Comparison of ENCODE assay signal across 10 cellular contexts in genomic region chr5:176541338-176542134, GRCh38. TPM values are rescaled to one million over a fixed set of nuclear protein-coding genes. Genes with fewer than 3 reads are reported as not detected.
DNase-seq lines count a peak whose midpoint lies in the region; ATAC-seq, FAIRE-seq and TF ChIP-seq lines count a peak whose summit lies in the region.
"Had no signal": no experiment of that assay in that cellular context is flagged by ENCODE, and none has a peak within 500 bp of the region (broad histone marks: within the 10 kb centered on the region; RNA-seq: fewer than 3 reads in every experiment).

No MANE protein-coding gene starts in this region.

- ATAC-seq in GM19452 (IDR thresholded peaks at IDR 0.05; ENCODE audit: unreplicated experiment) (no peak), GM21515 (IDR thresholded peaks at IDR 0.05; ENCODE audit: unreplicated experiment) (no peak)

- H3K36me3 ChIP-seq in esophagus (ENCODE audit: control insufficient read depth in 2 of 2, insufficient read depth in 2 of 2, low read length in 1 of 2) = no peaks in the 10 kb centered on the region

- DNase-seq in GDM1 (lab: John Stamatoyannopoulos, UW) (peak; percentile 85), NAMALWA (ENCODE audit: low spot score) (peak; percentile 42), neural crest cell (ENCODE audit: low read depth, low spot score) (no peak), D721Med (ENCODE audit: insufficient read length, low spot score) (no peak)
- peak; percentile 57 for DNase-seq in activated CD4-positive, alpha-beta T cell treated with anti-CD3 and anti-CD28 coated beads, Interleukin-2, amount 50 U/mL, for 1 hour

- peak overlapping the region; percentile 85 for H3K4me3 Mint-ChIP-seq in neural crest cell

- H3K9me3 ChIP-seq in esophagus (ENCODE audit: control insufficient read depth in 2 of 2, insufficient read depth in 1 of 2, low read depth in 1 of 2, low read length in 1 of 2) = no peaks in the 10 kb centered on the region

- H3K36me3 Mint-ChIP-seq in neural crest cell (ENCODE audit: low read depth) = no peaks in the 10 kb centered on the region

- TF ChIP-seq CTCF in neural crest cell (conservative IDR thresholded peaks at IDR 0.05) (no peak), D721Med (IDR thresholded peaks at IDR 0.05; ENCODE audit: insufficient read depth, missing control alignments) (no peak)

- peaks cover 0 to 25% of the 10 kb centered on the region in 2 donors for H3K4me1 ChIP-seq in esophagus (ENCODE audit: control insufficient read depth in 2 of 2, insufficient read depth in 2 of 2, low read length in 1 of 2)

- WGBS in esophagus, 2 donors = 36 to 48% methylated on average over 11 to 12 of the region's 12 CpGs

- peaks cover 31% of the 10 kb centered on the region for H3K4me1 Mint-ChIP-seq in neural crest cell

- FAIRE-seq in D721Med (lab: Jason Lieb, UNC) = no peak

- no peaks in the 10 kb centered on the region for H3K27me3 ChIP-seq in esophagus (ENCODE audit: control insufficient read depth in 1 of 2, insufficient read depth in 2 of 2, low read length in 2 of 2)

- H3K27ac ChIP-seq in esophagus (ENCODE audit: low read depth in 2 of 2, low read length in 1 of 2) = peak overlapping the region; percentile 96 to 98

- H3K9me3 Mint-ChIP-seq in neural crest cell = no peaks in the 10 kb centered on the region

- H3K27me3 Mint-ChIP-seq in neural crest cell (ENCODE audit: low read depth) = peaks cover 49% of the 10 kb centered on the region

- H3K4me3 ChIP-seq in esophagus (ENCODE audit: low read depth in 1 of 2, low read length in 2 of 2) = no peak overlapping the region

- H3K27ac Mint-ChIP-seq in neural crest cell (ENCODE audit: unreplicated experiment) = no peak overlapping the region

RNA-seq across cellular contexts. Expression of gene RNF44, which starts 4.3 kb away (rescaled TPM):
- polyA plus RNA-seq in esophagus = 10 to 100 TPM; 12.9 to 24.0 TPM
- 93.8 and 97.1 TPM in 2 replicates for total RNA-seq in neural crest cell

RNA-seq across cellular contexts. Expression of gene CDHR2, which starts 7.6 kb away (rescaled TPM):
- under 1 TPM; 0.01 to 0.08 TPM for polyA plus RNA-seq in esophagus
- total RNA-seq in neural crest cell = not detected in 2 replicates
- total RNA-seq: LHCN-M2, myocyte had no signal

Comparison
In these comparisons a context has a peak if more than half of its experiments do, and no peak if none do; other contexts are left out.
1. DNase-seq: peak in GDM1 (single experiment), NAMALWA (single experiment) and activated CD4-positive, alpha-beta T cell treated with anti-CD3 and anti-CD28 coated beads, Interleukin-2, amount 50 U/mL, for 1 hour (single experiment); none in neural crest cell (single experiment) and D721Med (single experiment).